10 cellular contexts compared by ENCODE assay signal in genomic region chr19:11551603-11552235, GRCh38. TPM values are rescaled to one million over a fixed set of nuclear protein-coding genes. Genes with fewer than 3 reads are reported as not detected.
DNase-seq lines count a peak whose midpoint lies in the region; ATAC-seq and TF ChIP-seq lines count a peak whose summit lies in the region.
"Had no signal": no experiment of that assay in that cellular context is flagged by ENCODE, and none has a peak within 500 bp of the region (broad histone marks: within the 10 kb centered on the region; RNA-seq: fewer than 3 reads in every experiment).

No MANE protein-coding gene starts in this region.

- DNase-seq in D341Med (ENCODE audit: low spot score) = peak; percentile 78
- DNase-seq in endothelial cell (ENCODE audit: low spot score) = peak; percentile 44
- no peak for DNase-seq in osteocyte (ENCODE audit: extremely low spot score, unreplicated experiment)
- no peak for DNase-seq in NCI-H2107 treated with DMSO at 0.1 percent for 48 hours (lab: John Stamatoyannopoulos, UW; ENCODE audit: unreplicated experiment)

- H3K27me3 Mint-ChIP-seq in IgD-negative memory B cell (no peaks in the 10 kb centered on the region), endothelial cell (ENCODE audit: unreplicated experiment) (peaks cover 3% of the 10 kb centered on the region), osteocyte (ENCODE audit: unreplicated experiment) (no peaks in the 10 kb centered on the region)
- H3K27me3 Mint-ChIP-seq: central memory CD8-positive, alpha-beta T cell had no signal

- peak overlapping the region in 2 of 3 donors; percentile 89 to 97 for H3K27ac Mint-ChIP-seq in IgD-negative memory B cell
- H3K27ac Mint-ChIP-seq in endothelial cell (ENCODE audit: unreplicated experiment) = no peak overlapping the region
- no peak overlapping the region for H3K27ac Mint-ChIP-seq in osteocyte (ENCODE audit: unreplicated experiment)
- H3K27ac Mint-ChIP-seq: nephron had no signal

- H3K9me3 Mint-ChIP-seq in IgD-negative memory B cell (no peaks in the 10 kb centered on the region), endothelial cell (ENCODE audit: unreplicated experiment) (no peaks in the 10 kb centered on the region), osteocyte (ENCODE audit: unreplicated experiment) (no peaks in the 10 kb centered on the region)
- H3K9me3 Mint-ChIP-seq: central memory CD8-positive, alpha-beta T cell; nephron had no signal

- TF ChIP-seq CTCF in endothelial cell (IDR thresholded peaks at IDR 0.05; ENCODE audit: unreplicated experiment) (peak; percentile 19), osteocyte (IDR thresholded peaks at IDR 0.05) (peak; percentile 45)

- H3K4me3 Mint-ChIP-seq in IgD-negative memory B cell (peak overlapping the region in 1 of 4 donors; percentile 45), endothelial cell (ENCODE audit: unreplicated experiment) (no peak overlapping the region), osteocyte (ENCODE audit: unreplicated experiment) (no peak overlapping the region)
- H3K4me3 Mint-ChIP-seq: central memory CD8-positive, alpha-beta T cell; nephron had no signal

- H3K4me1 Mint-ChIP-seq in IgD-negative memory B cell (peaks cover 24 to 28% (median 24%) of the 10 kb centered on the region in 3 donors), endothelial cell (ENCODE audit: unreplicated experiment) (peaks cover 2% of the 10 kb centered on the region), osteocyte (ENCODE audit: unreplicated experiment) (peaks cover under 1% of the 10 kb centered on the region)

- ATAC-seq in GM19395 (IDR thresholded peaks at IDR 0.05; ENCODE audit: unreplicated experiment) = no peak
- no peak for ATAC-seq in HG03097 (IDR thresholded peaks at IDR 0.05; ENCODE audit: low FRiP score, unreplicated experiment)
- no peak for ATAC-seq in GM18909 (IDR thresholded peaks at IDR 0.05; ENCODE audit: poor library complexity, unreplicated experiment)

- H3K36me3 Mint-ChIP-seq in IgD-negative memory B cell = no peaks in the 10 kb centered on the region
- H3K36me3 Mint-ChIP-seq in endothelial cell (ENCODE audit: low read depth, unreplicated experiment) = peaks cover 13% of the 10 kb centered on the region
- peaks cover 5% of the 10 kb centered on the region for H3K36me3 Mint-ChIP-seq in osteocyte (ENCODE audit: unreplicated experiment)

RNA-seq across cellular contexts. Expression of gene ELOF1, which starts 7.3 kb away (rescaled TPM):
- 183 TPM for polyA plus RNA-seq in IgD-negative memory B cell
- total RNA-seq in endothelial cell (ENCODE audit: unreplicated experiment) = 44.0 TPM
- 49.2 and 49.9 TPM in 2 replicates for total RNA-seq in osteocyte

RNA-seq across cellular contexts. Expression of gene CNN1, which starts 13.1 kb away (rescaled TPM):
- not detected for polyA plus RNA-seq in IgD-negative memory B cell
- total RNA-seq in endothelial cell (ENCODE audit: unreplicated experiment) = 1.5 TPM
- total RNA-seq in osteocyte = 8.1 and 9.9 TPM in 2 replicates

RNA-seq across cellular contexts. Expression of gene ECSIT, which starts 22.8 kb away (rescaled TPM):
- polyA plus RNA-seq in IgD-negative memory B cell = 38.7 TPM
- 16.7 TPM for total RNA-seq in endothelial cell (ENCODE audit: unreplicated experiment)
- 28.9 and 30.0 TPM in 2 replicates for total RNA-seq in osteocyte

RNA-seq across cellular contexts. Expression of gene ACP5, which starts 25.7 kb away (rescaled TPM):
- polyA plus RNA-seq in IgD-negative memory B cell = 109 TPM
- 0.95 TPM for total RNA-seq in endothelial cell (ENCODE audit: unreplicated experiment)
- 1.3 and 1.6 TPM in 2 replicates for total RNA-seq in osteocyte

RNA-seq across cellular contexts. Expression of gene ZNF627, which starts 45.6 kb away (rescaled TPM):
- 7.7 TPM for polyA plus RNA-seq in IgD-negative memory B cell
- total RNA-seq in endothelial cell (ENCODE audit: unreplicated experiment) = 21.9 TPM
- total RNA-seq in osteocyte = 18.2 and 18.3 TPM in 2 replicates

Comparison
In these comparisons a context has a peak if more than half of its experiments do, and no peak if none do; other contexts are left out.
1. DNase-seq: peak in D341Med (single experiment) and endothelial cell (single experiment); none in osteocyte (single experiment) and NCI-H2107 treated with DMSO at 0.1 percent for 48 hours (single experiment).
2. H3K27ac Mint-ChIP-seq: peak in IgD-negative memory B cell (2 of 3); none in endothelial cell (single experiment) and osteocyte (single experiment).